Comparison of ENCODE assay signal across 11 cellular contexts in the genomic region with DNA sequence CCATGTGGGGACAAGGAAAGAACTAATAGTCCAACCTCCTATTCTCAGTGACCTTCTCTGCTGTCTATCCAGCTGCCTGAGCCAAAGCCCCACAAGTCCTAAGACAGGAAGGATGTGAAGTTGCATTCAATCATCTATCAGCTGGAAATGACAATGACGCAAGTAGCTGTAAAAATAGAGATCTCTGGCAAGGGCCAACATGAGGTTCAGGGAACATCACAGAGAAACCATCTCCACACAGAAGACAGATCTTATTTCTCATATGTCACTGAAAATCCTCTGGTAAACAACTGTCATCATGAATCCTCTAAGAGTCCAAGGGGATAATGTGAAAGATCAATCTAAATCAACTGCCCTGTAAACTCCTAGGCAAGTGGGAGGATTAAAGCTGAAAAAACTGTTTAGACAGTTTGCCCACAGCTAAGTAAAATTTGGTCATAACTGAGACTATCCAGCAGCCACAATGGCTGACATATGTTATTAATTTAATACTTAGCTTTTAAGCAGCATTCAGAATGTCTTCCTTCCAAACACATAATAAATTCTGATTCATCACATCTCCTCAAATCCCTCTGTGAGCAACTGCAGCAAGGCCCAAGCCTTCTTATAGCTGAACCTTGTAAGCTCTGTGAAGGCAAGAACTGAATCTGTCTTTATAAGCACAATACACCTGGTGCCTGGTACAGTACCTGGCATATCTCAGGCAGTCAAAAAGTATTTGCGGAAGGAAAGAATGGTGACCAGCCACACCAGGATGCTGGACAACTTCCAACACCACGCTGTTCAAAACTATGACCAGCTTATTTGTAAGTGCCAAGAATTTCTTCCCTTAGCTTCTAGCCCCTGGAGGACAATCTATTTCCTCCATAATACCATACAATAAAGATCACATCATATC. TPM values are rescaled to one million over a fixed set of nuclear protein-coding genes. Genes with fewer than 3 reads are reported as not detected.
DNase-seq lines count a peak whose midpoint lies in the region; ATAC-seq, FAIRE-seq and TF ChIP-seq lines count a peak whose summit lies in the region.
"Had no signal": no experiment of that assay in that cellular context is flagged by ENCODE, and none has a peak within 500 bp of the region (broad histone marks: within the 10 kb centered on the region; RNA-seq: fewer than 3 reads in every experiment).

No MANE protein-coding gene starts in this region.

- peak; percentile 78 for FAIRE-seq in endometrium (lab: Jason Lieb, UNC)

- no peaks in the 10 kb centered on the region for H3K36me3 ChIP-seq in mucosa of descending colon (ENCODE audit: low read depth)

- no peak overlapping the region for H3K4me3 ChIP-seq in mucosa of descending colon

- no peak for TF ChIP-seq CTCF in mucosa of descending colon (IDR thresholded peaks at IDR 0.05)

- peak; percentile 79 for ATAC-seq in mucosa of descending colon

- peaks cover 7% of the 10 kb centered on the region for H3K4me1 ChIP-seq in mucosa of descending colon (ENCODE audit: low read depth)

- DNase-seq in AG08396 (ENCODE audit: low spot score) (peak; percentile 22), NCI-H460 (ENCODE audit: extremely low read depth, low read depth) (peak; percentile 62), mucosa of descending colon (peak in 1 of 3 donors; percentile 52), NAMALWA (ENCODE audit: low spot score) (no peak), NCI-H1930 (lab: John Stamatoyannopoulos, UW) (no peak), NCI-H187 treated with DMSO at 0.1 percent for 48 hours (lab: John Stamatoyannopoulos, UW) (no peak)
- DNase-seq in activated T-cell treated with anti-CD3 and anti-CD28 coated beads, Interleukin-2, amount 50 U/mL, for 1 hour = no peak
- DNase-seq: activated naive CD4-positive, alpha-beta T cell; NCI-H1048; retina had no signal

- intact Hi-C loops in mucosa of descending colon (cut with DNase I, micrococcal nuclease) = no loop called here

- no peaks in the 10 kb centered on the region for H3K9me3 ChIP-seq in mucosa of descending colon

RNA-seq across cellular contexts. Expression of gene ALG9, which starts 52.0 kb away (rescaled TPM):
- total RNA-seq in NCI-H460 (2014; rRNA removed; shearing (Covaris generic)) = 39.9 and 47.5 TPM in 2 replicates
- polyA plus RNA-seq in NCI-H460 (2014; cell fraction: nucleus; rRNA removed) = 25.5 and 40.6 TPM in 2 replicates
- 10 to 100 TPM; 16.7 to 29.3 (median 21.1) TPM for total RNA-seq in mucosa of descending colon

RNA-seq across cellular contexts. Expression of gene PPP2R1B, which starts 53.2 kb away (rescaled TPM):
- 20.4 and 20.5 TPM in 2 replicates for total RNA-seq in NCI-H460 (2014; rRNA removed; shearing (Covaris generic))
- 14.7 and 16.1 TPM in 2 replicates for polyA plus RNA-seq in NCI-H460 (2014; cell fraction: nucleus; rRNA removed)
- total RNA-seq in mucosa of descending colon = 10 to 100 TPM; 28.5 to 48.5 (median 47.0) TPM

RNA-seq across cellular contexts. Expression of gene FDXACB1, which starts 59.6 kb away (rescaled TPM):
- 3.1 and 4.7 TPM in 2 replicates for total RNA-seq in NCI-H460 (2014; rRNA removed; shearing (Covaris generic))
- 2.3 and 5.7 TPM in 2 replicates for polyA plus RNA-seq in NCI-H460 (2014; cell fraction: nucleus; rRNA removed)
- total RNA-seq in mucosa of descending colon = 1 to 10 TPM; 1.7 to 2.7 (median 2.3) TPM

RNA-seq across cellular contexts. Expression of gene CFAP68, which starts 59.9 kb away (rescaled TPM):
- total RNA-seq in NCI-H460 (2014; rRNA removed; shearing (Covaris generic)) = 32.0 and 38.6 TPM in 2 replicates
- 2.4 and 5.7 TPM in 2 replicates for polyA plus RNA-seq in NCI-H460 (2014; cell fraction: nucleus; rRNA removed)
- total RNA-seq in mucosa of descending colon = 10 to 100 TPM; 12.2 to 26.4 (median 19.1) TPM

Comparison
In these comparisons a context has a peak if more than half of its experiments do, and no peak if none do; other contexts are left out.
1. DNase-seq: peak in AG08396 (single experiment) and NCI-H460 (single experiment); none in activated T-cell treated with anti-CD3 and anti-CD28 coated beads, Interleukin-2, amount 50 U/mL, for 1 hour (single experiment), NAMALWA (single experiment), NCI-H1930 (0 of 2) and NCI-H187 treated with DMSO at 0.1 percent for 48 hours (single experiment).